Comparison of ENCODE assay signal across 36 cellular contexts in genomic region chrX:76915836-76916235, GRCh38.
"Had no signal": no experiment of that assay in that cellular context is flagged by ENCODE, and none has a peak within 500 bp of the region (broad histone marks: within the 10 kb centered on the region; RNA-seq: fewer than 3 reads in every experiment).

No MANE protein-coding gene starts in this region.

- H3K27ac Mint-ChIP-seq: activated B cell treated with CpG ODN at 0.5 μM for 24 hours; activated CD4-positive, alpha-beta memory T cell treated with anti-CD3 and anti-CD28 coated beads for 36 hours; activated CD4-positive, alpha-beta T cell treated with anti-CD3 and anti-CD28 coated beads, Interleukin-2, amount 10 ng/mL, durations not matched to agents 24 days and 14 days; activated CD8-positive, alpha-beta T cell treated with anti-CD3 and anti-CD28 coated beads for 36 hours; activated naive CD4-positive, alpha-beta T cell treated with anti-CD3 and anti-CD28 coated beads for 36 hours; activated naive CD4-positive, alpha-beta T cell treated with anti-CD3 and anti-CD28 coated beads, Interleukin-2, amount 50 U/mL, for 72 hours; activated naive CD8-positive, alpha-beta T cell treated with anti-CD3 and anti-CD28 coated beads for 36 hours; activated T-cell treated with anti-CD3 and anti-CD28 coated beads, Interleukin-2, amount 50 U/mL, for 72 hours; activated T-helper 1 cell treated with anti-CD3 and anti-CD28 coated beads, Interleukin-12 subunit alpha, Interleukin-12 subunit beta, Interleukin-2, Interleukin-4 antibody, amounts not matched to agents 30 ng/mL and 10 ng/mL and 1 ng/mL, durations not matched to agents 14 hours and 24 hours and 36 hours; activated T-helper 17 cell treated with anti-CD3 and anti-CD28 coated beads, Interleukin-2, amount 50 U/mL, for 72 hours; brain; T-helper 1 cell treated with Interleukin-12 subunit alpha and Interleukin-12 subunit beta and Interleukin-4 antibody, amounts not matched to agents 30 μg/mL and 1 μg/mL, for 36 hours; T-helper 2 cell treated with Interferon-gamma antibody and Interleukin-4, amounts not matched to agents 5 μg/mL and 100 μg/mL, for 36 hours had no signal

- H3K27me3 Mint-ChIP-seq: activated B cell treated with CpG ODN at 0.5 μM for 24 hours; activated CD4-positive, alpha-beta memory T cell treated with anti-CD3 and anti-CD28 coated beads for 36 hours; activated CD4-positive, alpha-beta T cell treated with anti-CD3 and anti-CD28 coated beads, Interleukin-2, amount 10 ng/mL, durations not matched to agents 24 days and 14 days; activated CD8-positive, alpha-beta T cell treated with anti-CD3 and anti-CD28 coated beads for 36 hours; activated naive CD8-positive, alpha-beta T cell treated with anti-CD3 and anti-CD28 coated beads for 36 hours; activated T-helper 17 cell treated with anti-CD3 and anti-CD28 coated beads, Interleukin-2, amount 50 U/mL, for 72 hours; brain; central memory CD8-positive, alpha-beta T cell had no signal

- H3K4me3 Mint-ChIP-seq: activated B cell treated with CpG ODN at 0.5 μM for 24 hours; activated CD4-positive, alpha-beta memory T cell treated with anti-CD3 and anti-CD28 coated beads for 36 hours; activated CD4-positive, alpha-beta T cell treated with anti-CD3 and anti-CD28 coated beads, Interleukin-2, amount 10 ng/mL, durations not matched to agents 24 days and 14 days; activated CD8-positive, alpha-beta T cell treated with anti-CD3 and anti-CD28 coated beads for 36 hours; activated naive CD4-positive, alpha-beta T cell treated with anti-CD3 and anti-CD28 coated beads for 36 hours; activated naive CD8-positive, alpha-beta T cell treated with anti-CD3 and anti-CD28 coated beads for 36 hours; activated T-cell treated with anti-CD3 and anti-CD28 coated beads, Interleukin-2, amount 50 U/mL, for 4 hours; activated T-cell treated with anti-CD3 and anti-CD28 coated beads, Interleukin-2, amount 50 U/mL, for 72 hours; activated T-helper 1 cell treated with anti-CD3 and anti-CD28 coated beads, Interleukin-12 subunit alpha, Interleukin-12 subunit beta, Interleukin-2, Interleukin-4 antibody, amounts not matched to agents 30 ng/mL and 10 ng/mL and 1 ng/mL, durations not matched to agents 14 hours and 24 hours and 36 hours; activated T-helper 17 cell treated with anti-CD3 and anti-CD28 coated beads, Interleukin-2, amount 50 U/mL, for 72 hours; brain; central memory CD8-positive, alpha-beta T cell; T-helper 1 cell treated with Interleukin-12 subunit alpha and Interleukin-12 subunit beta and Interleukin-4 antibody, amounts not matched to agents 30 μg/mL and 1 μg/mL, for 36 hours; T-helper 2 cell treated with Interferon-gamma antibody and Interleukin-4, amounts not matched to agents 5 μg/mL and 100 μg/mL, for 36 hours had no signal

- H3K4me1 ChIP-seq: adrenal gland, ascending aorta had no signal

- ATAC-seq: activated CD8-positive, alpha-beta T cell treated with anti-CD3 and anti-CD28 coated beads for 36 hours; activated naive CD4-positive, alpha-beta T cell treated with anti-CD3 and anti-CD28 coated beads, Interleukin-2, amount 50 U/mL, for 72 hours; activated T-cell treated with anti-CD3 and anti-CD28 coated beads, Interleukin-2, amount 50 U/mL, for 4 hours; activated T-cell treated with anti-CD3 and anti-CD28 coated beads, Interleukin-2, amount 50 U/mL, for 72 hours; activated T-helper 17 cell treated with anti-CD3 and anti-CD28 coated beads, Interleukin-2, amount 50 U/mL, for 72 hours had no signal

- H3K4me1 Mint-ChIP-seq: activated B cell treated with CpG ODN at 0.5 μM for 24 hours; activated CD4-positive, alpha-beta T cell treated with anti-CD3 and anti-CD28 coated beads, Interleukin-2, amount 10 ng/mL, durations not matched to agents 24 days and 14 days; activated naive CD8-positive, alpha-beta T cell treated with anti-CD3 and anti-CD28 coated beads for 36 hours; activated T-helper 17 cell treated with anti-CD3 and anti-CD28 coated beads, Interleukin-2, amount 50 U/mL, for 72 hours; brain; central memory CD8-positive, alpha-beta T cell had no signal

- H3K36me3 Mint-ChIP-seq: activated CD4-positive, alpha-beta memory T cell treated with anti-CD3 and anti-CD28 coated beads for 36 hours; activated naive CD4-positive, alpha-beta T cell treated with anti-CD3 and anti-CD28 coated beads, Interleukin-2, amount 50 U/mL, for 72 hours; activated naive CD8-positive, alpha-beta T cell treated with anti-CD3 and anti-CD28 coated beads for 36 hours had no signal

- H3K36me3 ChIP-seq: adrenal gland, ascending aorta, cardiac muscle cell had no signal

- DNase-seq: activated B cell treated with CpG ODN at 0.5 μM for 24 hours; activated CD4-positive, alpha-beta memory T cell treated with anti-CD3 and anti-CD28 coated beads for 36 hours; activated CD4-positive, alpha-beta T cell treated with anti-CD3 and anti-CD28 coated beads for 4 hours; activated CD4-positive, alpha-beta T cell treated with anti-CD3 and anti-CD28 coated beads, Interleukin-2, amount 10 ng/mL, durations not matched to agents 24 days and 14 days; activated CD4-positive, alpha-beta T cell treated with anti-CD3 and anti-CD28 coated beads, Interleukin-2, amount 50 U/mL, for 1 hour; activated CD4-positive, alpha-beta T cell treated with anti-CD3 and anti-CD28 coated beads, Interleukin-2, amount 50 U/mL, for 4 hours; activated CD4-positive, CD25-positive, alpha-beta regulatory T cell treated with anti-CD3 and anti-CD28 coated beads, Interleukin-2, amount 50 U/mL, for 72 hours; activated CD8-positive, alpha-beta memory T cell treated with anti-CD3 and anti-CD28 coated beads, Interleukin-2, amount 50 U/mL, for 4 hours; activated CD8-positive, alpha-beta T cell treated with anti-CD3 and anti-CD28 coated beads for 36 hours; activated effector memory CD4-positive, alpha-beta T cell treated with anti-CD3 and anti-CD28 coated beads, Interleukin-2, amount 50 U/mL, for 16 hours; activated gamma-delta T cell treated with Interleukin-2 at 50 U/mL for 16 hours; activated naive CD4-positive, alpha-beta T cell; activated naive CD4-positive, alpha-beta T cell treated with anti-CD3 and anti-CD28 coated beads for 36 hours; activated naive CD4-positive, alpha-beta T cell treated with anti-CD3 and anti-CD28 coated beads, Interleukin-2, amount 50 U/mL, for 16 hours; activated naive CD8-positive, alpha-beta T cell treated with anti-CD3 and anti-CD28 coated beads for 36 hours; activated T-cell treated with anti-CD3 and anti-CD28 coated beads for 4 hours; activated T-cell treated with anti-CD3 and anti-CD28 coated beads, Interleukin-2, amount 50 U/mL, for 1 hour; activated T-cell treated with anti-CD3 and anti-CD28 coated beads, Interleukin-2, amount 50 U/mL, for 4 hours; activated T-cell treated with anti-CD3 and anti-CD28 coated beads, Interleukin-2, amount 50 U/mL, for 72 hours; adrenal gland; amniotic stem cell; caudate nucleus; cerebellar nuclear complex; T-helper 1 cell; T-helper 2 cell; T-helper 9 cell had no signal

- H3K4me3 ChIP-seq: adrenal gland, ascending aorta, cardiac muscle cell had no signal

- H3K9me3 ChIP-seq: adrenal gland, ascending aorta had no signal

- H3K27me3 ChIP-seq: ascending aorta, cardiac muscle cell had no signal

- H3K27ac ChIP-seq: adrenal gland, cardiac muscle cell, VCaP had no signal

- H3K9me3 Mint-ChIP-seq: activated B cell treated with CpG ODN at 0.5 μM for 24 hours; activated CD4-positive, alpha-beta T cell treated with anti-CD3 and anti-CD28 coated beads, Interleukin-2, amount 10 ng/mL, durations not matched to agents 24 days and 14 days; activated naive CD4-positive, alpha-beta T cell treated with anti-CD3 and anti-CD28 coated beads, Interleukin-2, amount 50 U/mL, for 72 hours; activated T-helper 17 cell treated with anti-CD3 and anti-CD28 coated beads, Interleukin-2, amount 50 U/mL, for 72 hours; T-helper 1 cell treated with Interleukin-12 subunit alpha and Interleukin-12 subunit beta and Interleukin-4 antibody, amounts not matched to agents 30 μg/mL and 1 μg/mL, for 36 hours had no signal
